In genomic region chr10:54203426-54203825, GRCh38 we compare ENCODE assay signal across 19 cellular contexts.
DNase-seq lines count a peak whose midpoint lies in the region; ATAC-seq and TF ChIP-seq lines count a peak whose summit lies in the region.
"Had no signal": no experiment of that assay in that cellular context is flagged by ENCODE, and none has a peak within 500 bp of the region (broad histone marks: within the 10 kb centered on the region; RNA-seq: fewer than 3 reads in every experiment).

No MANE protein-coding gene starts in this region.

- no peaks in the 10 kb centered on the region for H3K36me3 ChIP-seq in RWPE2 (ENCODE audit: low read depth)
- H3K36me3 ChIP-seq: BLaER1 had no signal

- H3K4me1 Mint-ChIP-seq in activated T-cell treated with anti-CD3 and anti-CD28 coated beads, Interleukin-2, amount 50 U/mL, for 4 hours (ENCODE audit: low read depth): no peaks in the 10 kb centered on the region
- H3K4me1 Mint-ChIP-seq: CD14-positive monocyte; CD4-positive, alpha-beta memory T cell; GM23338 had no signal

- H3K36me3 Mint-ChIP-seq in activated T-cell treated with anti-CD3 and anti-CD28 coated beads, Interleukin-2, amount 50 U/mL, for 4 hours (ENCODE audit: insufficient read depth): no peaks in the 10 kb centered on the region
- H3K36me3 Mint-ChIP-seq: CD14-positive monocyte; CD4-positive, alpha-beta memory T cell had no signal

- H3K27me3 ChIP-seq in RWPE2 (ENCODE audit: insufficient read depth, poor library complexity, severe bottlenecking): no peaks in the 10 kb centered on the region
- H3K27me3 ChIP-seq: BLaER1 had no signal

- H3K27ac ChIP-seq in RWPE2 (ENCODE audit: poor library complexity, severe bottlenecking): no peak overlapping the region
- H3K27ac ChIP-seq: 22Rv1, A549, BLaER1 had no signal

- H3K4me3 Mint-ChIP-seq in activated T-cell treated with anti-CD3 and anti-CD28 coated beads, Interleukin-2, amount 50 U/mL, for 4 hours: no peak overlapping the region
- H3K4me3 Mint-ChIP-seq: CD14-positive monocyte; CD4-positive, alpha-beta memory T cell; GM23338; HFFc6 had no signal

- H3K9me3 Mint-ChIP-seq in activated T-cell treated with anti-CD3 and anti-CD28 coated beads, Interleukin-2, amount 50 U/mL, for 4 hours: peaks cover 17% of the 10 kb centered on the region
- H3K9me3 Mint-ChIP-seq: GM23338 had no signal

- no peaks in the 10 kb centered on the region for H3K9me3 ChIP-seq in RWPE2 (ENCODE audit: severe bottlenecking)
- H3K9me3 ChIP-seq: A549, BLaER1 had no signal

- no peaks in the 10 kb centered on the region for H3K27me3 Mint-ChIP-seq in activated T-cell treated with anti-CD3 and anti-CD28 coated beads, Interleukin-2, amount 50 U/mL, for 4 hours (ENCODE audit: low read depth)
- H3K27me3 Mint-ChIP-seq: CD4-positive, alpha-beta memory T cell had no signal

- ATAC-seq in RWPE2 (ENCODE audit: low read depth) (peak; percentile 85), HG02642 (IDR thresholded peaks at IDR 0.05; ENCODE audit: poor library complexity, unreplicated experiment) (no peak)
- ATAC-seq in activated T-cell treated with anti-CD3 and anti-CD28 coated beads, Interleukin-2, amount 50 U/mL, for 4 hours: no peak
- ATAC-seq: A549, GM23338, HCT116 had no signal

- H3K4me3 ChIP-seq in RWPE2 (ENCODE audit: severe bottlenecking): no peak overlapping the region
- no peak overlapping the region for H3K4me3 ChIP-seq in epithelial cell of esophagus (ENCODE audit: low read length)
- H3K4me3 ChIP-seq: A549, BLaER1, GM23338 had no signal

- no peak for TF ChIP-seq CTCF in RWPE2 (IDR thresholded peaks at IDR 0.05; ENCODE audit: poor library complexity, severe bottlenecking)
- TF ChIP-seq CTCF in epithelial cell of esophagus (IDR thresholded peaks at IDR 0.05; ENCODE audit: insufficient read depth, low read depth, low read length, missing control alignments): no peak

- peaks cover 3% of the 10 kb centered on the region for H3K4me1 ChIP-seq in RWPE2 (ENCODE audit: insufficient read depth, poor library complexity, severe bottlenecking)
- H3K4me1 ChIP-seq: A549, BLaER1 had no signal

- DNase-seq in NCI-H748 treated with DMSO at 0.1 percent for 48 hours (lab: John Stamatoyannopoulos, UW) (peak; percentile 67), NCI-H748 (lab: John Stamatoyannopoulos, UW; ENCODE audit: unreplicated experiment) (no peak), RWPE2 (ENCODE audit: low spot score) (no peak), epithelial cell of esophagus (ENCODE audit: low read depth) (peak; percentile 73), NCI-H774 (lab: John Stamatoyannopoulos, UW) (no peak), NCI-H345 treated with DMSO at 0.1 percent for 48 hours (lab: John Stamatoyannopoulos, UW; ENCODE audit: unreplicated experiment) (no peak)
- no peak for DNase-seq in activated T-cell treated with anti-CD3 and anti-CD28 coated beads, Interleukin-2, amount 50 U/mL, for 4 hours
- DNase-seq: CD4-positive, alpha-beta memory T cell; DMS79 treated with DMSO at 0.1 percent for 48 hours; GF-D8; H7; HFFc6 had no signal

Comparison
In these comparisons a context has a peak if more than half of its experiments do, and no peak if none do; other contexts are left out.
1. DNase-seq: peak in NCI-H748 treated with DMSO at 0.1 percent for 48 hours (single experiment) and epithelial cell of esophagus (single experiment); none in NCI-H748 (single experiment), RWPE2 (single experiment), NCI-H774 (single experiment), NCI-H345 treated with DMSO at 0.1 percent for 48 hours (single experiment) and activated T-cell treated with anti-CD3 and anti-CD28 coated beads, Interleukin-2, amount 50 U/mL, for 4 hours (single experiment).